20 cellular contexts compared by ENCODE assay signal in the genomic region with DNA sequence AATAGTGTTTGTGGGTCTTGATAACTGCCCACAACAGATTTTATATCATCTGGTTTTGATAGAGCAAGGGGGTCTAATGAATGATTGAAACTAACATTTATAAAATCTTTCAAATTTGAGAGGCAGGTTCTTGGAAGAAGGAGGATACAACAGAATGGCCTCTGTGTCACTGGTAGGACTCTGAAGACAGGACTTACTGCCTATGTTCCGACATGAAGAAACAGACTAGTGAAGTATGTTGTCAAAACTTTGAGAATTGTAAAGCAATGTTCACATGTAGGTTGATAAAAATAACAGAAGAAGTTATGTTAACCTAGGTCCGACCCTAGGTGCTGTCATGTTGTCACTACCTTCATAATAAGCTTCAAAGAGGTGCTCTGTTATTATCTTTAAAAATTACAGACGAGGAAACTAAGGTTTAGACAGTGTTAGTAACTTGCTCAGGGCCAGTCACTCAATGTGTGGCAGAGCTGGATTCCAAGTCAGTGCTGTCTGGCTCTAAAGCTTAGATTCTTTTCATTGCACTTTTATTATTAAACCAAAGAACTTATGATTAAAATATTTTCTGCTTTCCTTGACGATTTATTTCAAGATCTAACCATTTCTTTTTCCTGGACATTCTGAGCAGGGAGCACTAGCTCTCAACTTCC.
"Had no signal": no experiment of that assay in that cellular context is flagged by ENCODE, and none has a peak within 500 bp of the region (broad histone marks: within the 10 kb centered on the region; RNA-seq: fewer than 3 reads in every experiment).

No MANE protein-coding gene starts in this region.

- H3K9me3 Mint-ChIP-seq: activated CD4-positive, alpha-beta T cell treated with anti-CD3 and anti-CD28 coated beads, Interleukin-2, amount 10 ng/mL, durations not matched to agents 24 days and 14 days; activated naive CD8-positive, alpha-beta T cell treated with anti-CD3 and anti-CD28 coated beads, Interleukin-2, amount 10 ng/mL, durations not matched to agents 7 days and 5 days; activated T-cell treated with anti-CD3 and anti-CD28 coated beads, Interleukin-2, amount 50 U/mL, for 72 hours; central memory CD8-positive, alpha-beta T cell; natural killer cell treated with Interleukin-12 subunit alpha and Interleukin-12 subunit beta and Interleukin-15 and Interleukin-18, amount 100 ng/mL, for 72 hours; T-helper 2 cell treated with Interferon-gamma antibody and Interleukin-4, amounts not matched to agents 5 μg/mL and 100 μg/mL, for 36 hours; type B pancreatic cell had no signal

- H3K4me3 Mint-ChIP-seq: activated CD4-positive, alpha-beta T cell treated with anti-CD3 and anti-CD28 coated beads, Interleukin-2, amount 10 ng/mL, durations not matched to agents 24 days and 14 days; activated naive CD8-positive, alpha-beta T cell treated with anti-CD3 and anti-CD28 coated beads, Interleukin-2, amount 10 ng/mL, durations not matched to agents 7 days and 5 days; activated T-cell treated with anti-CD3 and anti-CD28 coated beads, Interleukin-2, amount 50 U/mL, for 72 hours; central memory CD8-positive, alpha-beta T cell; natural killer cell treated with Interleukin-12 subunit alpha and Interleukin-12 subunit beta and Interleukin-15 and Interleukin-18, amount 100 ng/mL, for 72 hours; T-helper 2 cell treated with Interferon-gamma antibody and Interleukin-4, amounts not matched to agents 5 μg/mL and 100 μg/mL, for 36 hours; type B pancreatic cell had no signal

- H3K27me3 ChIP-seq: brain microvascular endothelial cell had no signal

- H3K36me3 Mint-ChIP-seq: activated naive CD8-positive, alpha-beta T cell treated with anti-CD3 and anti-CD28 coated beads, Interleukin-2, amount 10 ng/mL, durations not matched to agents 7 days and 5 days; natural killer cell treated with Interleukin-12 subunit alpha and Interleukin-12 subunit beta and Interleukin-15 and Interleukin-18, amount 100 ng/mL, for 72 hours; type B pancreatic cell had no signal

- H3K4me1 Mint-ChIP-seq: activated naive CD8-positive, alpha-beta T cell treated with anti-CD3 and anti-CD28 coated beads, Interleukin-2, amount 10 ng/mL, durations not matched to agents 7 days and 5 days; central memory CD8-positive, alpha-beta T cell had no signal

- H3K36me3 ChIP-seq: brain microvascular endothelial cell had no signal

- DNase-seq: activated CD4-positive, alpha-beta T cell treated with anti-CD3 and anti-CD28 coated beads, Interleukin-2, amount 10 ng/mL, durations not matched to agents 24 days and 14 days; activated CD4-positive, CD25-positive, alpha-beta regulatory T cell; activated CD8-positive, alpha-beta memory T cell treated with anti-CD3 and anti-CD28 coated beads, Interleukin-2, amount 50 U/mL, for 48 hours; activated gamma-delta T cell; activated naive CD8-positive, alpha-beta T cell treated with anti-CD3 and anti-CD28 coated beads, Interleukin-2, amount 10 ng/mL, durations not matched to agents 7 days and 5 days; activated T-cell treated with anti-CD3 and anti-CD28 coated beads, Interleukin-2, amount 50 U/mL, for 72 hours; anterior cingulate cortex; brain microvascular endothelial cell; cortex of kidney; effector CD4-positive, alpha-beta T cell; foreskin fibroblast; left ventricle myocardium superior; mesenchymal stem cell; posterior cingulate gyrus; retina; stimulated activated naive CD4-positive, alpha-beta T cell had no signal

- H3K27ac ChIP-seq: brain microvascular endothelial cell had no signal

- H3K27ac Mint-ChIP-seq: activated CD4-positive, alpha-beta T cell treated with anti-CD3 and anti-CD28 coated beads, Interleukin-2, amount 10 ng/mL, durations not matched to agents 24 days and 14 days; activated naive CD8-positive, alpha-beta T cell treated with anti-CD3 and anti-CD28 coated beads, Interleukin-2, amount 10 ng/mL, durations not matched to agents 7 days and 5 days; activated T-cell treated with anti-CD3 and anti-CD28 coated beads, Interleukin-2, amount 50 U/mL, for 72 hours; natural killer cell treated with Interleukin-12 subunit alpha and Interleukin-12 subunit beta and Interleukin-15 and Interleukin-18, amount 100 ng/mL, for 72 hours; T-helper 2 cell treated with Interferon-gamma antibody and Interleukin-4, amounts not matched to agents 5 μg/mL and 100 μg/mL, for 36 hours; type B pancreatic cell had no signal

- H3K27me3 Mint-ChIP-seq: natural killer cell treated with Interleukin-12 subunit alpha and Interleukin-12 subunit beta and Interleukin-15 and Interleukin-18, amount 100 ng/mL, for 72 hours had no signal

- ATAC-seq: activated T-cell treated with anti-CD3 and anti-CD28 coated beads, Interleukin-2, amount 50 U/mL, for 72 hours; left ventricle myocardium superior had no signal
